ENCODE assay signal across 1 cellular context in genomic region chr12:101830391-101831325, GRCh38.
A peak's percentile ranks its signal among the peaks of the same experiment; 100 is the strongest.
TF ChIP-seq lines count a peak whose summit lies in the region.

GNPTAB (minus strand) TSS chr12:101830959; CDS start chr12:101830675, 284 bp downstream.

TF ChIP-seq in GM12878, 131 proteins besides CTCF, POLR2A, EP300 and RAD21 (continued from another document):
- TF ChIP-seq ESRRA (IDR thresholded peaks at IDR 0.05; ENCODE audit: low read length) (no peak), MTA3 (IDR thresholded peaks at IDR 0.05; ENCODE audit: borderline replicate concordance, low read length) (no peak), CHD4 (IDR thresholded peaks at IDR 0.05) (no peak), SMC3 (IDR thresholded peaks at IDR 0.05; ENCODE audit: borderline replicate concordance, low read length) (peak; percentile 65), NR2C1 (IDR thresholded peaks at IDR 0.05) (no peak), NRF1 (conservative IDR thresholded peaks at IDR 0.05; ENCODE audit: low read depth, low read length) (peak; percentile 93), YY1 (IDR thresholded peaks at IDR 0.05; ENCODE audit: low read depth, low read length) (peak; percentile 82), NR2F1 (conservative IDR thresholded peaks at IDR 0.05) (peak; percentile 62), RUNX3 (IDR thresholded peaks at IDR 0.05; ENCODE audit: low read length) (no peak; the same call in 1 of the 2 replicates), ATF2 (IDR thresholded peaks at IDR 0.05; ENCODE audit: low read length) (no peak), EED (IDR thresholded peaks at IDR 0.05; ENCODE audit: low read depth) (no peak), GATAD2B (conservative IDR thresholded peaks at IDR 0.05; ENCODE audit: low read depth) (peak; percentile 84; the same call in 1 of the 2 replicates), NFYA (IDR thresholded peaks at IDR 0.05; ENCODE audit: borderline replicate concordance, low read depth, low read length) (no peak), DPF2 (IDR thresholded peaks at IDR 0.05) (peak; percentile 65; the same call in 1 of the 2 replicates), TCF3 (IDR thresholded peaks at IDR 0.05; ENCODE audit: borderline replicate concordance, insufficient read depth, low read depth, low read length) (0 out of 2 replicates have a peak, but pooled peaks have one; percentile 23), CBFB (IDR thresholded peaks at IDR 0.05; ENCODE audit: low read depth) (no peak), LARP7 (IDR thresholded peaks at IDR 0.05) (peak; percentile 90), RB1 (IDR thresholded peaks at IDR 0.05; ENCODE audit: borderline replicate concordance) (0 out of 2 replicates have a peak, but pooled peaks have one; percentile 13), CHD1 (IDR thresholded peaks at IDR 0.05; ENCODE audit: low read depth, low read length) (no peak), CHD2 (IDR thresholded peaks at IDR 0.05; ENCODE audit: borderline replicate concordance, low read depth, low read length) (no peak), SUZ12 (IDR thresholded peaks at IDR 0.05; ENCODE audit: unreplicated experiment) (no peak), BACH1 (IDR thresholded peaks at IDR 0.05; ENCODE audit: borderline replicate concordance) (peak; percentile 81; the same call in 1 of the 2 replicates), SPI1 (IDR thresholded peaks at IDR 0.05; ENCODE audit: borderline replicate concordance, insufficient read depth, low read depth, low read length) (no peak), SIN3A (IDR thresholded peaks at IDR 0.05; ENCODE audit: low read depth, low read length) (peak; percentile 18; the same call in 1 of the 2 replicates), EGR1 (IDR thresholded peaks at IDR 0.05; ENCODE audit: borderline replicate concordance in 1 of 2, low read depth in 2 of 2, low read length in 2 of 2) (peak in 1 of 2 experiments; percentile 77; a peak in 1 of 3 replicates), TCF12 (IDR thresholded peaks at IDR 0.05; ENCODE audit: low read depth, low read length) (no peak; the same call in 1 of the 2 replicates), PAX5 (IDR thresholded peaks at IDR 0.05; ENCODE audit: borderline replicate concordance, low read depth, low read length) (peak; percentile 21; the same call in 1 of the 2 replicates), YBX1 (IDR thresholded peaks at IDR 0.05) (no peak), IKZF1 (conservative IDR thresholded peaks at IDR 0.05) (peak; percentile 68), BMI1 (IDR thresholded peaks at IDR 0.05; ENCODE audit: borderline replicate concordance) (no peak), ZSCAN29 (IDR thresholded peaks at IDR 0.05) (peak; percentile 17; the same call in 1 of the 2 replicates), HCFC1 (IDR thresholded peaks at IDR 0.05; ENCODE audit: low read length) (no peak), GABPA (IDR thresholded peaks at IDR 0.05; ENCODE audit: low read depth) (no peak), SREBF2 (IDR thresholded peaks at IDR 0.05; ENCODE audit: low read length) (no peak), BHLHE40 (IDR thresholded peaks at IDR 0.05; ENCODE audit: borderline replicate concordance in 1 of 2, low read depth in 2 of 2, low read length in 1 of 2) (peak; percentile 50 to 72), ELK1 (IDR thresholded peaks at IDR 0.05; ENCODE audit: low read depth, low read length) (0 out of 2 replicates have a peak, but pooled peaks have one; percentile 31), RAD51 (IDR thresholded peaks at IDR 0.05) (no peak)
- TF ChIP-seq, protein P1, sequence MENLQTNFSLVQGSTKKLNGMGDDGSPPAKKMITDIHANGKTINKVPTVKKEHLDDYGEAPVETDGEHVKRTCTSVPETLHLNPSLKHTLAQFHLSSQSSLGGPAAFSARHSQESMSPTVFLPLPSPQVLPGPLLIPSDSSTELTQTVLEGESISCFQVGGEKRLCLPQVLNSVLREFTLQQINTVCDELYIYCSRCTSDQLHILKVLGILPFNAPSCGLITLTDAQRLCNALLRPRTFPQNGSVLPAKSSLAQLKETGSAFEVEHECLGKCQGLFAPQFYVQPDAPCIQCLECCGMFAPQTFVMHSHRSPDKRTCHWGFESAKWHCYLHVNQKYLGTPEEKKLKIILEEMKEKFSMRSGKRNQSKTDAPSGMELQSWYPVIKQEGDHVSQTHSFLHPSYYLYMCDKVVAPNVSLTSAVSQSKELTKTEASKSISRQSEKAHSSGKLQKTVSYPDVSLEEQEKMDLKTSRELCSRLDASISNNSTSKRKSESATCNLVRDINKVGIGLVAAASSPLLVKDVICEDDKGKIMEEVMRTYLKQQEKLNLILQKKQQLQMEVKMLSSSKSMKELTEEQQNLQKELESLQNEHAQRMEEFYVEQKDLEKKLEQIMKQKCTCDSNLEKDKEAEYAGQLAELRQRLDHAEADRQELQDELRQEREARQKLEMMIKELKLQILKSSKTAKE (IDR thresholded peaks at IDR 0.05; ENCODE audit: low read depth, poor library complexity, severe bottlenecking): no peak
- TF ChIP-seq, protein P2, sequence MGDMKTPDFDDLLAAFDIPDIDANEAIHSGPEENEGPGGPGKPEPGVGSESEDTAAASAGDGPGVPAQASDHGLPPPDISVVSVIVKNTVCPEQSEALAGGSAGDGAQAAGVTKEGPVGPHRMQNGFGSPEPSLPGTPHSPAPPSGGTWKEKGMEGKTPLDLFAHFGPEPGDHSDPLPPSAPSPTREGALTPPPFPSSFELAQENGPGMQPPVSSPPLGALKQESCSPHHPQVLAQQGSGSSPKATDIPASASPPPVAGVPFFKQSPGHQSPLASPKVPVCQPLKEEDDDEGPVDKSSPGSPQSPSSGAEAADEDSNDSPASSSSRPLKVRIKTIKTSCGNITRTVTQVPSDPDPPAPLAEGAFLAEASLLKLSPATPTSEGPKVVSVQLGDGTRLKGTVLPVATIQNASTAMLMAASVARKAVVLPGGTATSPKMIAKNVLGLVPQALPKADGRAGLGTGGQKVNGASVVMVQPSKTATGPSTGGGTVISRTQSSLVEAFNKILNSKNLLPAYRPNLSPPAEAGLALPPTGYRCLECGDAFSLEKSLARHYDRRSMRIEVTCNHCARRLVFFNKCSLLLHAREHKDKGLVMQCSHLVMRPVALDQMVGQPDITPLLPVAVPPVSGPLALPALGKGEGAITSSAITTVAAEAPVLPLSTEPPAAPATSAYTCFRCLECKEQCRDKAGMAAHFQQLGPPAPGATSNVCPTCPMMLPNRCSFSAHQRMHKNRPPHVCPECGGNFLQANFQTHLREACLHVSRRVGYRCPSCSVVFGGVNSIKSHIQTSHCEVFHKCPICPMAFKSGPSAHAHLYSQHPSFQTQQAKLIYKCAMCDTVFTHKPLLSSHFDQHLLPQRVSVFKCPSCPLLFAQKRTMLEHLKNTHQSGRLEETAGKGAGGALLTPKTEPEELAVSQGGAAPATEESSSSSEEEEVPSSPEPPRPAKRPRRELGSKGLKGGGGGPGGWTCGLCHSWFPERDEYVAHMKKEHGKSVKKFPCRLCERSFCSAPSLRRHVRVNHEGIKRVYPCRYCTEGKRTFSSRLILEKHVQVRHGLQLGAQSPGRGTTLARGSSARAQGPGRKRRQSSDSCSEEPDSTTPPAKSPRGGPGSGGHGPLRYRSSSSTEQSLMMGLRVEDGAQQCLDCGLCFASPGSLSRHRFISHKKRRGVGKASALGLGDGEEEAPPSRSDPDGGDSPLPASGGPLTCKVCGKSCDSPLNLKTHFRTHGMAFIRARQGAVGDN (IDR thresholded peaks at IDR 0.05): peak; percentile 52
- TF ChIP-seq, protein P3, sequence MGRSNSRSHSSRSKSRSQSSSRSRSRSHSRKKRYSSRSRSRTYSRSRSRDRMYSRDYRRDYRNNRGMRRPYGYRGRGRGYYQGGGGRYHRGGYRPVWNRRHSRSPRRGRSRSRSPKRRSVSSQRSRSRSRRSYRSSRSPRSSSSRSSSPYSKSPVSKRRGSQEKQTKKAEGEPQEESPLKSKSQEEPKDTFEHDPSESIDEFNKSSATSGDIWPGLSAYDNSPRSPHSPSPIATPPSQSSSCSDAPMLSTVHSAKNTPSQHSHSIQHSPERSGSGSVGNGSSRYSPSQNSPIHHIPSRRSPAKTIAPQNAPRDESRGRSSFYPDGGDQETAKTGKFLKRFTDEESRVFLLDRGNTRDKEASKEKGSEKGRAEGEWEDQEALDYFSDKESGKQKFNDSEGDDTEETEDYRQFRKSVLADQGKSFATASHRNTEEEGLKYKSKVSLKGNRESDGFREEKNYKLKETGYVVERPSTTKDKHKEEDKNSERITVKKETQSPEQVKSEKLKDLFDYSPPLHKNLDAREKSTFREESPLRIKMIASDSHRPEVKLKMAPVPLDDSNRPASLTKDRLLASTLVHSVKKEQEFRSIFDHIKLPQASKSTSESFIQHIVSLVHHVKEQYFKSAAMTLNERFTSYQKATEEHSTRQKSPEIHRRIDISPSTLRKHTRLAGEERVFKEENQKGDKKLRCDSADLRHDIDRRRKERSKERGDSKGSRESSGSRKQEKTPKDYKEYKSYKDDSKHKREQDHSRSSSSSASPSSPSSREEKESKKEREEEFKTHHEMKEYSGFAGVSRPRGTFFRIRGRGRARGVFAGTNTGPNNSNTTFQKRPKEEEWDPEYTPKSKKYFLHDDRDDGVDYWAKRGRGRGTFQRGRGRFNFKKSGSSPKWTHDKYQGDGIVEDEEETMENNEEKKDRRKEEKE (IDR thresholded peaks at IDR 0.05): no peak
- TF ChIP-seq, protein P4, sequence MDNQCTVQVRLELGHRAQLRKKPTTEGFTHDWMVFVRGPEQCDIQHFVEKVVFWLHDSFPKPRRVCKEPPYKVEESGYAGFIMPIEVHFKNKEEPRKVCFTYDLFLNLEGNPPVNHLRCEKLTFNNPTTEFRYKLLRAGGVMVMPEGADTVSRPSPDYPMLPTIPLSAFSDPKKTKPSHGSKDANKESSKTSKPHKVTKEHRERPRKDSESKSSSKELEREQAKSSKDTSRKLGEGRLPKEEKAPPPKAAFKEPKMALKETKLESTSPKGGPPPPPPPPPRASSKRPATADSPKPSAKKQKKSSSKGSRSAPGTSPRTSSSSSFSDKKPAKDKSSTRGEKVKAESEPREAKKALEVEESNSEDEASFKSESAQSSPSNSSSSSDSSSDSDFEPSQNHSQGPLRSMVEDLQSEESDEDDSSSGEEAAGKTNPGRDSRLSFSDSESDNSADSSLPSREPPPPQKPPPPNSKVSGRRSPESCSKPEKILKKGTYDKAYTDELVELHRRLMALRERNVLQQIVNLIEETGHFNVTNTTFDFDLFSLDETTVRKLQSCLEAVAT (IDR thresholded peaks at IDR 0.05): no peak
- TF ChIP-seq, protein P5, sequence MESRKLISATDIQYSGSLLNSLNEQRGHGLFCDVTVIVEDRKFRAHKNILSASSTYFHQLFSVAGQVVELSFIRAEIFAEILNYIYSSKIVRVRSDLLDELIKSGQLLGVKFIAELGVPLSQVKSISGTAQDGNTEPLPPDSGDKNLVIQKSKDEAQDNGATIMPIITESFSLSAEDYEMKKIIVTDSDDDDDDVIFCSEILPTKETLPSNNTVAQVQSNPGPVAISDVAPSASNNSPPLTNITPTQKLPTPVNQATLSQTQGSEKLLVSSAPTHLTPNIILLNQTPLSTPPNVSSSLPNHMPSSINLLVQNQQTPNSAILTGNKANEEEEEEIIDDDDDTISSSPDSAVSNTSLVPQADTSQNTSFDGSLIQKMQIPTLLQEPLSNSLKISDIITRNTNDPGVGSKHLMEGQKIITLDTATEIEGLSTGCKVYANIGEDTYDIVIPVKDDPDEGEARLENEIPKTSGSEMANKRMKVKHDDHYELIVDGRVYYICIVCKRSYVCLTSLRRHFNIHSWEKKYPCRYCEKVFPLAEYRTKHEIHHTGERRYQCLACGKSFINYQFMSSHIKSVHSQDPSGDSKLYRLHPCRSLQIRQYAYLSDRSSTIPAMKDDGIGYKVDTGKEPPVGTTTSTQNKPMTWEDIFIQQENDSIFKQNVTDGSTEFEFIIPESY (IDR thresholded peaks at IDR 0.05): no peak
- TF ChIP-seq, protein P6, sequence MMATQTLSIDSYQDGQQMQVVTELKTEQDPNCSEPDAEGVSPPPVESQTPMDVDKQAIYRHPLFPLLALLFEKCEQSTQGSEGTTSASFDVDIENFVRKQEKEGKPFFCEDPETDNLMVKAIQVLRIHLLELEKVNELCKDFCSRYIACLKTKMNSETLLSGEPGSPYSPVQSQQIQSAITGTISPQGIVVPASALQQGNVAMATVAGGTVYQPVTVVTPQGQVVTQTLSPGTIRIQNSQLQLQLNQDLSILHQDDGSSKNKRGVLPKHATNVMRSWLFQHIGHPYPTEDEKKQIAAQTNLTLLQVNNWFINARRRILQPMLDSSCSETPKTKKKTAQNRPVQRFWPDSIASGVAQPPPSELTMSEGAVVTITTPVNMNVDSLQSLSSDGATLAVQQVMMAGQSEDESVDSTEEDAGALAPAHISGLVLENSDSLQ (IDR thresholded peaks at IDR 0.05): no peak
